10 cellular contexts compared by ENCODE assay signal in the genomic region with DNA sequence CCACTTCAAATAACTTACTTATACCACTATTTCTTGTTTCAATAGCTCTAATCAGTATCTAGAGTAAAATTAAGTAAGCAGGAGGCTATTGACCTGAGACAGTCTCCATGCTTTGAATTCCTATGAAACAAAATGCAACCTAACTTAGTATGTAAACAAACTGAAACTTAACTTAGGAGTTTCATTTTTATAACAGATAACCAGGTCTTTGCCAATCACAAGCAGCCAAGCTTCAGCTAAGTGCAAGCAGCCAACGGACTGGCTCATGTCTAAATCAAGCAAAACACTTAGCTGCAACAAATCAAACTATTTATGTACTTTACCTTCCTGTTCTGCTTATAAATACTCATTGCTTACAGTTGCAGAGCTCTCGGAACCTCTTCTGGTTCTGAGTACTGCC. TPM values are rescaled to one million over a fixed set of nuclear protein-coding genes. Genes with fewer than 3 reads are reported as not detected.
DNase-seq lines count a peak whose midpoint lies in the region; ATAC-seq and TF ChIP-seq lines count a peak whose summit lies in the region.
"Had no signal": no experiment of that assay in that cellular context is flagged by ENCODE, and none has a peak within 500 bp of the region (broad histone marks: within the 10 kb centered on the region; RNA-seq: fewer than 3 reads in every experiment).

No MANE protein-coding gene starts in this region.

- H3K4me3 ChIP-seq in right lobe of liver: peak overlapping the region in 1 of 3 donors; percentile 9
- no peak overlapping the region for H3K4me3 ChIP-seq in foreskin fibroblast (ENCODE audit: low read depth in 1 of 2, low read length in 2 of 2)
- H3K4me3 ChIP-seq in HAP-1: no peak overlapping the region

- TF ChIP-seq CTCF in right lobe of liver (IDR thresholded peaks at IDR 0.05) (no peak), foreskin fibroblast (IDR thresholded peaks at IDR 0.05; ENCODE audit: low read depth, low read length) (no peak)

- H3K27me3 Mint-ChIP-seq in T-helper 1 cell treated with Interleukin-12 subunit alpha and Interleukin-12 subunit beta and Interleukin-4 antibody, amounts not matched to agents 30 μg/mL and 1 μg/mL, for 36 hours (ENCODE audit: low read depth): no peaks in the 10 kb centered on the region

- peak overlapping the region; percentile 74 for H3K4me3 Mint-ChIP-seq in T-helper 1 cell treated with Interleukin-12 subunit alpha and Interleukin-12 subunit beta and Interleukin-4 antibody, amounts not matched to agents 30 μg/mL and 1 μg/mL, for 36 hours

- TF ChIP-seq POLR2A in right lobe of liver (IDR thresholded peaks at IDR 0.05): no peak

- DNase-seq in right lobe of liver (peak in 1 of 3 donors; percentile 68), cerebellar cortex (ENCODE audit: low spot score) (no peak), foreskin fibroblast (no peak), NCI-H446 (lab: John Stamatoyannopoulos, UW) (no peak), HAP-1 (ENCODE audit: low spot score in 2 of 2) (no peak)

- ATAC-seq in GM18867 (IDR thresholded peaks at IDR 0.05; ENCODE audit: unreplicated experiment) (peak; percentile 45), HG02588 (IDR thresholded peaks at IDR 0.05; ENCODE audit: unreplicated experiment) (peak; percentile 32), right lobe of liver (peak; percentile 46 to 61 (median 52))

- in situ Hi-C loops in HAP-1 (cut with MboI; ENCODE audit: low sequenced_read_pairs): no loop called here

- H3K27ac Mint-ChIP-seq in T-helper 1 cell treated with Interleukin-12 subunit alpha and Interleukin-12 subunit beta and Interleukin-4 antibody, amounts not matched to agents 30 μg/mL and 1 μg/mL, for 36 hours: peak overlapping the region; percentile 92

- H3K36me3 ChIP-seq in right lobe of liver (no peaks in the 10 kb centered on the region), HAP-1 (replicated peaks) (no peaks in the 10 kb centered on the region)

- WGBS in right lobe of liver (ENCODE audit: insufficient coverage, low coverage, low lambda C conversion rate, missing lambda C conversion rate): 5% methylated on average over 2 of the region's 2 CpGs

- H3K4me1 ChIP-seq in right lobe of liver (peaks cover 0 to 23% (median 0%) of the 10 kb centered on the region in 4 donors), HAP-1 (no peaks in the 10 kb centered on the region)

- peaks cover 56% of the 10 kb centered on the region for H3K4me1 Mint-ChIP-seq in T-helper 1 cell treated with Interleukin-12 subunit alpha and Interleukin-12 subunit beta and Interleukin-4 antibody, amounts not matched to agents 30 μg/mL and 1 μg/mL, for 36 hours (ENCODE audit: low read depth)

- H3K27ac ChIP-seq in right lobe of liver: peak overlapping the region in 2 of 3 donors; percentile 30 to 70

- H3K36me3 Mint-ChIP-seq in T-helper 1 cell treated with Interleukin-12 subunit alpha and Interleukin-12 subunit beta and Interleukin-4 antibody, amounts not matched to agents 30 μg/mL and 1 μg/mL, for 36 hours (ENCODE audit: low read depth): peaks cover 14% of the 10 kb centered on the region

- peaks cover 6% of the 10 kb centered on the region for H3K9me3 Mint-ChIP-seq in T-helper 1 cell treated with Interleukin-12 subunit alpha and Interleukin-12 subunit beta and Interleukin-4 antibody, amounts not matched to agents 30 μg/mL and 1 μg/mL, for 36 hours

- H3K27me3 ChIP-seq in right lobe of liver: no peaks in the 10 kb centered on the region
- no peaks in the 10 kb centered on the region for H3K27me3 ChIP-seq in HAP-1 (ENCODE audit: low read depth)

- no peaks in the 10 kb centered on the region for H3K9me3 ChIP-seq in right lobe of liver
- no peaks in the 10 kb centered on the region; the same call in 1 of the 2 replicates for H3K9me3 ChIP-seq in HAP-1

- intact Hi-C loops in right lobe of liver (cut with DNase I): no loop called here

RNA-seq across cellular contexts. Expression of gene GSTK1, which starts 4.4 kb away (rescaled TPM):
- 100 to 1,000 TPM; 209 to 315 (median 257) TPM for total RNA-seq in right lobe of liver

RNA-seq across cellular contexts. Expression of gene TMEM139, which starts 25.9 kb away (rescaled TPM):
- 10 to 100 TPM in 5 of 6 experiments, 1 to 10 TPM in 1; 7.0 to 20.8 (median 14.8) TPM for total RNA-seq in right lobe of liver

RNA-seq across cellular contexts. Expression of gene CASP2, which starts 29.3 kb away (rescaled TPM):
- total RNA-seq in right lobe of liver: 1 to 10 TPM; 5.3 to 8.7 (median 6.7) TPM

RNA-seq across cellular contexts. Expression of gene TAS2R40, which starts 37.0 kb away (rescaled TPM):
- total RNA-seq in right lobe of liver: not detected
- total RNA-seq: kidney epithelial cell, NCI-H460 had no signal

RNA-seq across cellular contexts. Expression of gene CLCN1, which starts 57.1 kb away (rescaled TPM):
- not detected for total RNA-seq in right lobe of liver
- total RNA-seq: kidney epithelial cell had no signal
